12 cellular contexts compared by ENCODE assay signal in genomic region chr16:87417511-87417910, GRCh38.
"Had no signal": no experiment of that assay in that cellular context is flagged by ENCODE, and none has a peak within 500 bp of the region (broad histone marks: within the 10 kb centered on the region; RNA-seq: fewer than 3 reads in every experiment).

No MANE protein-coding gene starts in this region.

- H3K9me3 Mint-ChIP-seq: activated naive CD4-positive, alpha-beta T cell treated with anti-CD3 and anti-CD28 coated beads for 36 hours; activated naive CD8-positive, alpha-beta T cell treated with anti-CD3 and anti-CD28 coated beads, Interleukin-2, amount 50 U/mL, for 24 hours; activated T-helper 17 cell treated with anti-CD3 and anti-CD28 coated beads, Interleukin-2, amount 50 U/mL, for 72 hours; stimulated activated effector memory CD8-positive, alpha-beta T cell treated with anti-CD3 and anti-CD28 coated beads, Interleukin-12 subunit alpha, Interleukin-12 subunit beta, amount 100 ng/mL, for 72 hours had no signal

- DNase-seq: activated CD4-positive, alpha-beta T cell treated with anti-CD3 and anti-CD28 coated beads, Interleukin-2, amount 50 U/mL, for 1 hour; activated CD4-positive, CD25-positive, alpha-beta regulatory T cell; activated CD8-positive, alpha-beta memory T cell treated with anti-CD3 and anti-CD28 coated beads for 24 hours; activated naive CD4-positive, alpha-beta T cell treated with anti-CD3 and anti-CD28 coated beads for 36 hours; activated naive CD8-positive, alpha-beta T cell treated with anti-CD3 and anti-CD28 coated beads, Interleukin-2, amount 50 U/mL, for 24 hours; activated T-cell treated with anti-CD3 and anti-CD28 coated beads for 4 hours; heart right ventricle; mesendoderm; psoas muscle; T-helper 2 cell had no signal

- H3K27me3 Mint-ChIP-seq: activated naive CD8-positive, alpha-beta T cell treated with anti-CD3 and anti-CD28 coated beads, Interleukin-2, amount 50 U/mL, for 24 hours; activated T-helper 17 cell treated with anti-CD3 and anti-CD28 coated beads, Interleukin-2, amount 50 U/mL, for 72 hours had no signal

- ATAC-seq: activated naive CD8-positive, alpha-beta T cell treated with anti-CD3 and anti-CD28 coated beads, Interleukin-2, amount 50 U/mL, for 24 hours; activated T-helper 17 cell treated with anti-CD3 and anti-CD28 coated beads, Interleukin-2, amount 50 U/mL, for 72 hours; stimulated activated effector memory CD8-positive, alpha-beta T cell treated with anti-CD3 and anti-CD28 coated beads, Interleukin-12 subunit alpha, Interleukin-12 subunit beta, amount 100 ng/mL, for 72 hours had no signal

- H3K27ac Mint-ChIP-seq: activated naive CD8-positive, alpha-beta T cell treated with anti-CD3 and anti-CD28 coated beads, Interleukin-2, amount 50 U/mL, for 24 hours; activated T-helper 17 cell treated with anti-CD3 and anti-CD28 coated beads, Interleukin-2, amount 50 U/mL, for 72 hours had no signal

- H3K4me1 Mint-ChIP-seq: activated naive CD8-positive, alpha-beta T cell treated with anti-CD3 and anti-CD28 coated beads, Interleukin-2, amount 50 U/mL, for 24 hours; activated T-helper 17 cell treated with anti-CD3 and anti-CD28 coated beads, Interleukin-2, amount 50 U/mL, for 72 hours had no signal

- H3K4me3 Mint-ChIP-seq: activated naive CD4-positive, alpha-beta T cell treated with anti-CD3 and anti-CD28 coated beads for 36 hours; activated naive CD8-positive, alpha-beta T cell treated with anti-CD3 and anti-CD28 coated beads, Interleukin-2, amount 50 U/mL, for 24 hours; activated T-helper 17 cell treated with anti-CD3 and anti-CD28 coated beads, Interleukin-2, amount 50 U/mL, for 72 hours; stimulated activated effector memory CD8-positive, alpha-beta T cell treated with anti-CD3 and anti-CD28 coated beads, Interleukin-12 subunit alpha, Interleukin-12 subunit beta, amount 100 ng/mL, for 72 hours had no signal
